In the genomic region with DNA sequence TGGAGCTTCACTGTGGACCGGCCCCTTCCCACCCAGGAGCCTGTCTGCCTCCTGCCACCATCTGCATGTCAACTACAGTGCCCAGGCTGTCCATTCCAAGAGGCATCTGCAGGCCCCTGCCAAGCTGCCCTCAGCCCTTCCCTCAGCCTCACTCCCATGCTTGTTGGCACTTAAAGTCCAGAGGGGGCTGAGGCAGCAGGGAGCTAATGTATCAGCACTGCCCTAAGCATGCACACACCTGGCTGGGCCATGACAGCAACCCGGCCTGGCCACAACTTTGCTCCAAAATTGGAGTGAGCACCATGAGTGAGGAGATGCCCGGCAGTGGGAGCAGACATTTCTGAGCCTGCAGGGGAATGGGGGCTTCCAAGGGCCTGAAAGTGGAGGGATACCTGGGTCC, we compare ENCODE assay signal across 11 cellular contexts.
"Had no signal": no experiment of that assay in that cellular context is flagged by ENCODE, and none has a peak within 500 bp of the region (broad histone marks: within the 10 kb centered on the region; RNA-seq: fewer than 3 reads in every experiment).

No MANE protein-coding gene starts in this region.

- DNase-seq: GM23248, GOT3, H7, H9, HCEC 1CT, HFFc6 had no signal

- H3K4me1 ChIP-seq: HAP-1 had no signal

- FAIRE-seq: H1, H54 had no signal

- H2AFZ ChIP-seq: GM23248, GM23338 had no signal

- H3K9me3 ChIP-seq: HAP-1 had no signal

- H3K4me1 Mint-ChIP-seq: GM23338, H9 had no signal

- H3K4me3 ChIP-seq: GM23248, GM23338, HAP-1 had no signal

- H3K36me3 ChIP-seq: HAP-1 had no signal

- H3K4me2 ChIP-seq: GM23338 had no signal

- ATAC-seq: GM23338, HCT116 had no signal

- H3K27ac ChIP-seq: GM23248 had no signal

- H3K4me3 Mint-ChIP-seq: GM23338, H9, HFFc6 had no signal

- H3K9ac ChIP-seq: GM23248 had no signal

- H3K27ac Mint-ChIP-seq: GM23338, H9, HFFc6 had no signal
